Comparison of ENCODE assay signal across 1 cellular context in genomic region chr1:24706074-24706389, GRCh38.
TF ChIP-seq lines count a peak whose summit lies in the region.

No MANE protein-coding gene starts in this region.

TF ChIP-seq in HepG2, 621 proteins besides CTCF, POLR2A, EP300 and RAD21:
- TF ChIP-seq ZBTB38 (CRISPR knock-in tag; IDR thresholded peaks at IDR 0.05) (peak; percentile 18; the same call in 1 of the 2 replicates), ZNF761 (CRISPR knock-in tag; conservative IDR thresholded peaks at IDR 0.05) (0 out of 2 replicates have a peak, but pooled peaks have one; percentile 10), ZNF564 (CRISPR knock-in tag; IDR thresholded peaks at IDR 0.05) (peak; percentile 15; the same call in 1 of the 2 replicates), BCL3 (CRISPR knock-in tag; IDR thresholded peaks at IDR 0.05) (0 out of 2 replicates have a peak, but pooled peaks have one; percentile 4), ZNF589 (CRISPR knock-in tag; conservative IDR thresholded peaks at IDR 0.05) (0 out of 2 replicates have a peak, but pooled peaks have one; percentile 37), CHD4 (IDR thresholded peaks at IDR 0.05; ENCODE audit: borderline replicate concordance, low read length) (peak; percentile 75; the same call in 1 of the 2 replicates), HNF1B (CRISPR knock-in tag; IDR thresholded peaks at IDR 0.05) (peak; percentile 34; the same call in 1 of the 2 replicates), PHF8 (CRISPR knock-in tag; IDR thresholded peaks at IDR 0.05) (0 out of 2 replicates have a peak, but pooled peaks have one; percentile 1), ZNF460 (CRISPR knock-in tag; IDR thresholded peaks at IDR 0.05; ENCODE audit: borderline replicate concordance) (peak; percentile 64), ZNF343 (CRISPR knock-in tag; IDR thresholded peaks at IDR 0.05) (0 out of 2 replicates have a peak, but pooled peaks have one; percentile 55), ZNF572 (CRISPR knock-in tag; IDR thresholded peaks at IDR 0.05) (peak; percentile 37; the same call in 1 of the 2 replicates), HDAC1 (CRISPR knock-in tag; IDR thresholded peaks at IDR 0.05) (peak; percentile 68)
- TF ChIP-seq, protein P1, sequence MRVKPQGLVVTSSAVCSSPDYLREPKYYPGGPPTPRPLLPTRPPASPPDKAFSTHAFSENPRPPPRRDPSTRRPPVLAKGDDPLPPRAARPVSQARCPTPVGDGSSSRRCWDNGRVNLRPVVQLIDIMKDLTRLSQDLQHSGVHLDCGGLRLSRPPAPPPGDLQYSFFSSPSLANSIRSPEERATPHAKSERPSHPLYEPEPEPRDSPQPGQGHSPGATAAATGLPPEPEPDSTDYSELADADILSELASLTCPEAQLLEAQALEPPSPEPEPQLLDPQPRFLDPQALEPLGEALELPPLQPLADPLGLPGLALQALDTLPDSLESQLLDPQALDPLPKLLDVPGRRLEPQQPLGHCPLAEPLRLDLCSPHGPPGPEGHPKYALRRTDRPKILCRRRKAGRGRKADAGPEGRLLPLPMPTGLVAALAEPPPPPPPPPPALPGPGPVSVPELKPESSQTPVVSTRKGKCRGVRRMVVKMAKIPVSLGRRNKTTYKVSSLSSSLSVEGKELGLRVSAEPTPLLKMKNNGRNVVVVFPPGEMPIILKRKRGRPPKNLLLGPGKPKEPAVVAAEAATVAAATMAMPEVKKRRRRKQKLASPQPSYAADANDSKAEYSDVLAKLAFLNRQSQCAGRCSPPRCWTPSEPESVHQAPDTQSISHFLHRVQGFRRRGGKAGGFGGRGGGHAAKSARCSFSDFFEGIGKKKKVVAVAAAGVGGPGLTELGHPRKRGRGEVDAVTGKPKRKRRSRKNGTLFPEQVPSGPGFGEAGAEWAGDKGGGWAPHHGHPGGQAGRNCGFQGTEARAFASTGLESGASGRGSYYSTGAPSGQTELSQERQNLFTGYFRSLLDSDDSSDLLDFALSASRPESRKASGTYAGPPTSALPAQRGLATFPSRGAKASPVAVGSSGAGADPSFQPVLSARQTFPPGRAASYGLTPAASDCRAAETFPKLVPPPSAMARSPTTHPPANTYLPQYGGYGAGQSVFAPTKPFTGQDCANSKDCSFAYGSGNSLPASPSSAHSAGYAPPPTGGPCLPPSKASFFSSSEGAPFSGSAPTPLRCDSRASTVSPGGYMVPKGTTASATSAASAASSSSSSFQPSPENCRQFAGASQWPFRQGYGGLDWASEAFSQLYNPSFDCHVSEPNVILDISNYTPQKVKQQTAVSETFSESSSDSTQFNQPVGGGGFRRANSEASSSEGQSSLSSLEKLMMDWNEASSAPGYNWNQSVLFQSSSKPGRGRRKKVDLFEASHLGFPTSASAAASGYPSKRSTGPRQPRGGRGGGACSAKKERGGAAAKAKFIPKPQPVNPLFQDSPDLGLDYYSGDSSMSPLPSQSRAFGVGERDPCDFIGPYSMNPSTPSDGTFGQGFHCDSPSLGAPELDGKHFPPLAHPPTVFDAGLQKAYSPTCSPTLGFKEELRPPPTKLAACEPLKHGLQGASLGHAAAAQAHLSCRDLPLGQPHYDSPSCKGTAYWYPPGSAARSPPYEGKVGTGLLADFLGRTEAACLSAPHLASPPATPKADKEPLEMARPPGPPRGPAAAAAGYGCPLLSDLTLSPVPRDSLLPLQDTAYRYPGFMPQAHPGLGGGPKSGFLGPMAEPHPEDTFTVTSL (CRISPR knock-in tag; IDR thresholded peaks at IDR 0.05; ENCODE audit: borderline replicate concordance) = 0 out of 2 replicates have a peak, but pooled peaks have one; percentile 1
